In the genomic region with DNA sequence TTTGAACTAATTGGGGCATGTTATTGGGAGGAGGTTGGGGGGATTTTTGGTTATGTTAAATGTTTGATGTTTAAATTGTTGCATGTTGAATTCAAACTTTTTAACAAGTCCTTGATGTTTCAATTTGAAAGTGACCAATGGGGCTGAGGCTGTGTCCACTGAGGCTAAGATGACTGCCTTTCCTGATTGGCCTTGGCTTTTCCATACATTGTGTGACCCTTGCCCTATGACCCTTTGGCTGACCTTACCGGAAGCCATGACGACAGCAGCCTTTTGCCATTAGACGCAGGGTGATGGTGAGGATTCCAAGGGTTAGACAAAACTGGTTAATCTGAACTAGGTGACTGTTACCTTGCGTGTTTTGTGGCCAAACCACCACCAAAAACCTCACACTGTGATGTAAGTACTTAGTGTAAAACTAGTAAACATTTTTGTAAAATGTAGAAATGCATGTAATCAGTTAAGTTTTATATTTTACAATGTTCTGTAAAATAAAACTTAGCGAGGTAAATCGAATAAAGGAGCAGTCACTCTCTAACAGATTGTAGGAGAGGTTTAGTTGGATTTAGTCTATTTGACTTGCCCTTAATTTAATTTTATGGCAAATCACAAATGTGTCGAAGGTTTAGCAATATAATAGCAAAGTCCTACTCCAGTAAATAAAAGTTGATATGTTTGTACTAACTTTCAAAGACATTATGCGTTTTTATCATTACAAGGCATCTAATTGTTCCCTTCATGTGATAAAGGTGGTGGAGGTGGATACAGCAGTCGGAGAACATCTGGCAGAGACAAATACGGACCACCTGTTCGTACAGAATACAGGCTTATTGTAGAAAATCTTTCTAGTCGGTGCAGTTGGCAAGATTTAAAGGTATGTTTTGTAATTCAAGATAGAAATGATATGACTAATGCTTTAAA, we compare ENCODE assay signal across 8 cellular contexts. TPM values are rescaled to one million over a fixed set of nuclear protein-coding genes. Genes with fewer than 3 reads are reported as not detected.
DNase-seq lines count a peak whose midpoint lies in the region; ATAC-seq, FAIRE-seq and TF ChIP-seq lines count a peak whose summit lies in the region.

No MANE protein-coding gene starts in this region.

- 60% methylated on average over 12 of the region's 12 CpGs for WGBS in right cardiac atrium
- 80% methylated on average over 12 of the region's 12 CpGs for WGBS in smooth muscle cell (ENCODE audit: low lambda C conversion rate)

- H3K9ac ChIP-seq in smooth muscle cell (ENCODE audit: low read depth) = peak overlapping the region; percentile 100

- CTCF ChIA-PET in activated CD8-positive, alpha-beta memory T cell treated with anti-CD3 and anti-CD28 coated beads, Interleukin-2, amount 10 ng/mL, durations not matched to agents 7 days and 5 days (lab: Charles Lee) = interaction anchor here (2.4 kb wide), 1 partner anchor 10 kb away, joined by 10 read pairs; no protein-coding TSS in a partner anchor
- CTCF ChIA-PET in activated CD8-positive, alpha-beta T cell treated with anti-CD3 and anti-CD28 coated beads for 36 hours (lab: Charles Lee) = interaction anchor here (1.9 kb wide), 1 partner anchor 10 kb away, joined by 13 read pairs; no protein-coding TSS in a partner anchor

- peaks cover 59% of the 10 kb centered on the region for H3K79me2 ChIP-seq in smooth muscle cell (ENCODE audit: low read depth)

- peaks cover 5% of the 10 kb centered on the region for H3K27me3 Mint-ChIP-seq in activated CD8-positive, alpha-beta memory T cell treated with anti-CD3 and anti-CD28 coated beads, Interleukin-2, amount 10 ng/mL, durations not matched to agents 7 days and 5 days
- H3K27me3 Mint-ChIP-seq in activated CD8-positive, alpha-beta T cell treated with anti-CD3 and anti-CD28 coated beads for 36 hours = peaks cover 2% of the 10 kb centered on the region

- H3K27me3 ChIP-seq in right cardiac atrium (ENCODE audit: control insufficient read depth, insufficient read depth) (no peaks in the 10 kb centered on the region), smooth muscle cell (ENCODE audit: low read depth) (no peaks in the 10 kb centered on the region)

- TF ChIP-seq POLR2A in H54 (IDR thresholded peaks at IDR 0.05; ENCODE audit: low read depth, low read length) = no peak

- H3K4me3 ChIP-seq in right cardiac atrium (ENCODE audit: low read length) (peak overlapping the region; percentile 91), smooth muscle cell (peak overlapping the region; percentile 99)

- no peak overlapping the region for H3K27ac ChIP-seq in right cardiac atrium (ENCODE audit: low read length)
- peak overlapping the region; percentile 100 for H3K27ac ChIP-seq in smooth muscle cell (ENCODE audit: low read depth)

- intact Hi-C loops in activated CD8-positive, alpha-beta T cell treated with anti-CD3 and anti-CD28 coated beads for 36 hours (cut with micrococcal nuclease) = loop anchor here (10.0 kb wide), 1 partner anchor 626 kb away; no protein-coding TSS in a partner anchor
- intact Hi-C loops in right cardiac atrium (cut with DNase I) = loop anchor here in 1 of 4 donors (10.0 kb wide), 1 partner anchor 136 kb away; a partner anchor contains a TSS

- no peak overlapping the region for H2AFZ ChIP-seq in smooth muscle cell (ENCODE audit: low read depth)

- peak overlapping the region; percentile 77 for H3K27ac Mint-ChIP-seq in activated CD8-positive, alpha-beta memory T cell treated with anti-CD3 and anti-CD28 coated beads, Interleukin-2, amount 10 ng/mL, durations not matched to agents 7 days and 5 days
- peak overlapping the region; percentile 85 for H3K27ac Mint-ChIP-seq in activated CD8-positive, alpha-beta T cell treated with anti-CD3 and anti-CD28 coated beads for 36 hours

- H3K36me3 ChIP-seq in smooth muscle cell (ENCODE audit: low read depth) = peaks cover 35% of the 10 kb centered on the region

- no peak for FAIRE-seq in H54 (lab: Jason Lieb, UNC)

- H3K4me1 Mint-ChIP-seq in activated CD8-positive, alpha-beta memory T cell treated with anti-CD3 and anti-CD28 coated beads, Interleukin-2, amount 10 ng/mL, durations not matched to agents 7 days and 5 days = peaks cover 30% of the 10 kb centered on the region
- H3K4me1 Mint-ChIP-seq in activated CD8-positive, alpha-beta T cell treated with anti-CD3 and anti-CD28 coated beads for 36 hours (ENCODE audit: low read depth) = peaks cover 43% of the 10 kb centered on the region

- peak overlapping the region; percentile 88 for H3K4me3 Mint-ChIP-seq in activated CD8-positive, alpha-beta memory T cell treated with anti-CD3 and anti-CD28 coated beads, Interleukin-2, amount 10 ng/mL, durations not matched to agents 7 days and 5 days
- H3K4me3 Mint-ChIP-seq in activated CD8-positive, alpha-beta T cell treated with anti-CD3 and anti-CD28 coated beads for 36 hours = peak overlapping the region; percentile 93

- DNase-seq in activated CD8-positive, alpha-beta memory T cell treated with anti-CD3 and anti-CD28 coated beads, Interleukin-2, amount 10 ng/mL, durations not matched to agents 7 days and 5 days = peak; percentile 72
- no peak for DNase-seq in activated CD8-positive, alpha-beta memory T cell treated with anti-CD3 and anti-CD28 coated beads for 24 hours
- peak; percentile 56 for DNase-seq in activated CD8-positive, alpha-beta T cell treated with anti-CD3 and anti-CD28 coated beads for 36 hours
- peak in 1 of 3 donors; percentile 22 for DNase-seq in right cardiac atrium
- DNase-seq in smooth muscle cell (lab: John Stamatoyannopoulos, UW; ENCODE audit: unreplicated experiment) = no peak
- DNase-seq in HPDE6-E6E7 (ENCODE audit: extremely low spot score) = no peak
- DNase-seq in H54 (ENCODE audit: insufficient read length, low spot score) = no peak

- peak overlapping the region; percentile 96 for H3K4me2 ChIP-seq in smooth muscle cell

- no peak for TF ChIP-seq CTCF in activated CD8-positive, alpha-beta T cell treated with anti-CD3 and anti-CD28 coated beads for 36 hours (IDR thresholded peaks at IDR 0.05)
- no peak for TF ChIP-seq CTCF in smooth muscle cell (IDR thresholded peaks at IDR 0.05; ENCODE audit: borderline replicate concordance, insufficient read depth, poor library complexity, severe bottlenecking)

- H4K20me1 ChIP-seq in smooth muscle cell (ENCODE audit: low read depth) = peaks cover 64% of the 10 kb centered on the region

- H3F3A ChIP-seq in smooth muscle cell (ENCODE audit: low read depth) = peaks cover 34% of the 10 kb centered on the region

- peaks cover 47% of the 10 kb centered on the region for H3K36me3 Mint-ChIP-seq in activated CD8-positive, alpha-beta memory T cell treated with anti-CD3 and anti-CD28 coated beads, Interleukin-2, amount 10 ng/mL, durations not matched to agents 7 days and 5 days
- H3K36me3 Mint-ChIP-seq in activated CD8-positive, alpha-beta T cell treated with anti-CD3 and anti-CD28 coated beads for 36 hours (ENCODE audit: low read depth) = peaks cover 56% of the 10 kb centered on the region

- no peaks in the 10 kb centered on the region for H3K9me3 ChIP-seq in right cardiac atrium (ENCODE audit: control insufficient read depth, low read length)
- H3K9me3 ChIP-seq in smooth muscle cell (replicated peaks; ENCODE audit: low read depth) = no peaks in the 10 kb centered on the region

- H3K9me3 Mint-ChIP-seq in activated CD8-positive, alpha-beta memory T cell treated with anti-CD3 and anti-CD28 coated beads, Interleukin-2, amount 10 ng/mL, durations not matched to agents 7 days and 5 days (ENCODE audit: low read depth) = no peaks in the 10 kb centered on the region
- H3K9me3 Mint-ChIP-seq in activated CD8-positive, alpha-beta T cell treated with anti-CD3 and anti-CD28 coated beads for 36 hours = no peaks in the 10 kb centered on the region

- POLR2A ChIA-PET in activated CD8-positive, alpha-beta T cell treated with anti-CD3 and anti-CD28 coated beads for 36 hours (lab: Charles Lee) = interaction anchor here (1.1 to 2.5 kb wide), 5 partner anchors 7 to 269 kb away, joined by 3 to 8 read pairs (median 6); no protein-coding TSS in a partner anchor

- H3K4me1 ChIP-seq in right cardiac atrium (ENCODE audit: control insufficient read depth, insufficient read depth, low read length) (peaks cover 2% of the 10 kb centered on the region), smooth muscle cell (ENCODE audit: low read depth) (peaks cover 22% of the 10 kb centered on the region)

- ATAC-seq in activated CD8-positive, alpha-beta memory T cell treated with anti-CD3 and anti-CD28 coated beads, Interleukin-2, amount 10 ng/mL, durations not matched to agents 7 days and 5 days = no peak
- ATAC-seq in activated CD8-positive, alpha-beta T cell treated with anti-CD3 and anti-CD28 coated beads for 36 hours = no peak
- no peak for ATAC-seq in right cardiac atrium
- no peak for ATAC-seq in GM18867 (IDR thresholded peaks at IDR 0.05; ENCODE audit: unreplicated experiment)

RNA-seq across cellular contexts. Expression of a gene that starts 1.6 kb away (rescaled TPM):
- total RNA-seq in activated CD8-positive, alpha-beta memory T cell treated with anti-CD3 and anti-CD28 coated beads, Interleukin-2, amount 10 ng/mL, durations not matched to agents 7 days and 5 days = 100 to 1,000 TPM; 108 to 162 TPM
- 100 to 1,000 TPM; 112 to 114 TPM for total RNA-seq in activated CD8-positive, alpha-beta T cell treated with anti-CD3 and anti-CD28 coated beads for 36 hours
- total RNA-seq in right cardiac atrium (10 to 100 TPM; 64.4 to 80.6 (median 73.5) TPM), smooth muscle cell (85.0 and 96.0 TPM in 2 replicates)
- polyA plus RNA-seq in right cardiac atrium (50.8 TPM), smooth muscle cell (25.1 and 35.5 TPM in 2 replicates)

RNA-seq across cellular contexts. Expression of a gene that starts 48.2 kb away (rescaled TPM):
- total RNA-seq in activated CD8-positive, alpha-beta memory T cell treated with anti-CD3 and anti-CD28 coated beads, Interleukin-2, amount 10 ng/mL, durations not matched to agents 7 days and 5 days = 1 to 10 TPM; 6.8 to 9.6 TPM
- 1 to 10 TPM; 7.0 to 7.3 TPM for total RNA-seq in activated CD8-positive, alpha-beta T cell treated with anti-CD3 and anti-CD28 coated beads for 36 hours
- total RNA-seq in right cardiac atrium (1 to 10 TPM; 5.0 to 6.1 (median 6.1) TPM), smooth muscle cell (8.9 and 9.2 TPM in 2 replicates)
- polyA plus RNA-seq in right cardiac atrium (4.4 TPM), smooth muscle cell (7.7 and 13.0 TPM in 2 replicates)

Comparison
In these comparisons a context has a peak if more than half of its experiments do, and no peak if none do; other contexts are left out.
1. DNase-seq: peak in activated CD8-positive, alpha-beta memory T cell treated with anti-CD3 and anti-CD28 coated beads, Interleukin-2, amount 10 ng/mL, durations not matched to agents 7 days and 5 days (single experiment) and activated CD8-positive, alpha-beta T cell treated with anti-CD3 and anti-CD28 coated beads for 36 hours (single experiment); none in activated CD8-positive, alpha-beta memory T cell treated with anti-CD3 and anti-CD28 coated beads for 24 hours (single experiment), smooth muscle cell (single experiment), HPDE6-E6E7 (single experiment) and H54 (single experiment).